In genomic region chr19:45468159-45468651, GRCh38 we compare ENCODE assay signal across 8 cellular contexts. TPM values are rescaled to one million over a fixed set of nuclear protein-coding genes. Genes with fewer than 3 reads are reported as not detected.
A peak's percentile ranks its signal among the peaks of the same experiment; 100 is the strongest.
DNase-seq lines count a peak whose midpoint lies in the region; FAIRE-seq and TF ChIP-seq lines count a peak whose summit lies in the region.

No MANE protein-coding gene starts in this region.

- no peaks in the 10 kb centered on the region for H3K9me3 Mint-ChIP-seq in nephron progenitor cell

- H3K4me3 ChIP-seq in WERI-Rb-1 (ENCODE audit: low read depth, low read length): peak overlapping the region; percentile 61
- H3K4me3 ChIP-seq in effector memory CD4-positive, alpha-beta T cell (ENCODE audit: insufficient read depth, low read depth, low read length, poor library complexity, severe bottlenecking): peak overlapping the region; percentile 91

- TF ChIP-seq CTCF in WERI-Rb-1 (IDR thresholded peaks at IDR 0.05; ENCODE audit: low read depth, low read length): no peak
- TF ChIP-seq CTCF in nephron progenitor cell (IDR thresholded peaks at IDR 0.05): no peak

- H3K36me3 Mint-ChIP-seq in nephron progenitor cell (ENCODE audit: low read depth): no peaks in the 10 kb centered on the region

- DNase-seq in activated T-cell treated with anti-CD3 and anti-CD28 coated beads, Interleukin-2, amount 50 U/mL, for 1 hour: peak; percentile 67
- DNase-seq in activated T-cell treated with anti-CD3 and anti-CD28 coated beads for 4 hours: no peak
- DNase-seq in WERI-Rb-1: peak; percentile 37
- peak in 1 of 3 donors; percentile 52 for DNase-seq in effector memory CD4-positive, alpha-beta T cell
- DNase-seq in nephron progenitor cell: peak; percentile 49
- DNase-seq in H4 (ENCODE audit: low spot score): no peak
- DNase-seq in NCI-H1417 (lab: John Stamatoyannopoulos, UW): no peak
- no peak for DNase-seq in RCC 7860 (ENCODE audit: low spot score)

- H3K4me3 Mint-ChIP-seq in nephron progenitor cell: peak overlapping the region; percentile 87

- H3K27me3 ChIP-seq in WERI-Rb-1 (ENCODE audit: insufficient read depth, low read depth, severe bottlenecking): no peaks in the 10 kb centered on the region
- H3K27me3 ChIP-seq in effector memory CD4-positive, alpha-beta T cell (replicated peaks; ENCODE audit: control insufficient read depth, insufficient read depth, low read length, poor library complexity, severe bottlenecking): no peaks in the 10 kb centered on the region

- no peak for FAIRE-seq in RCC 7860 (lab: Jason Lieb, UNC)

- peak overlapping the region; percentile 80; the same call in 1 of the 2 replicates for H3K27ac ChIP-seq in WERI-Rb-1
- H3K27ac ChIP-seq in effector memory CD4-positive, alpha-beta T cell (ENCODE audit: insufficient read depth, low read length, poor library complexity, severe bottlenecking): peak overlapping the region; percentile 99

- H3K4me1 ChIP-seq in effector memory CD4-positive, alpha-beta T cell (ENCODE audit: control insufficient read depth, insufficient read depth, low read length, poor library complexity, severe bottlenecking): peaks cover 14% of the 10 kb centered on the region

- H3K27ac Mint-ChIP-seq in nephron progenitor cell: peak overlapping the region; percentile 99

- no peaks in the 10 kb centered on the region for H3K9me3 ChIP-seq in WERI-Rb-1 (ENCODE audit: severe bottlenecking)
- no peaks in the 10 kb centered on the region for H3K9me3 ChIP-seq in effector memory CD4-positive, alpha-beta T cell (ENCODE audit: control insufficient read depth, low read length)

- H3K36me3 ChIP-seq in WERI-Rb-1: no peaks in the 10 kb centered on the region
- H3K36me3 ChIP-seq in effector memory CD4-positive, alpha-beta T cell (ENCODE audit: control insufficient read depth, insufficient read depth, low read length): peaks cover 8% of the 10 kb centered on the region

- peaks cover 52% of the 10 kb centered on the region for H3K4me1 Mint-ChIP-seq in nephron progenitor cell

- peaks cover 70% of the 10 kb centered on the region for H3K27me3 Mint-ChIP-seq in nephron progenitor cell (ENCODE audit: low read depth, poor library complexity)

RNA-seq across cellular contexts. Expression of gene FOSB, which starts 0.4 kb away (rescaled TPM):
- 1.2 TPM in 1 of 2 replicates, not detected in the other for total RNA-seq in H4 (2014; rRNA removed; shearing (Covaris generic))

RNA-seq across cellular contexts. Expression of gene RTN2, which starts 28.6 kb away (rescaled TPM):
- total RNA-seq in H4 (2014; rRNA removed; shearing (Covaris generic)): 3.5 and 6.1 TPM in 2 replicates

RNA-seq across cellular contexts. Expression of gene PPM1N, which starts 30.0 kb away (rescaled TPM):
- total RNA-seq in H4 (2014; rRNA removed; shearing (Covaris generic)): 0.21 and 1.1 TPM in 2 replicates

RNA-seq across cellular contexts. Expression of gene VASP, which starts 39.1 kb away (rescaled TPM):
- 29.1 and 43.5 TPM in 2 replicates for total RNA-seq in H4 (2014; rRNA removed; shearing (Covaris generic))

RNA-seq across cellular contexts. Expression of gene ERCC1, which starts 44.5 kb away (rescaled TPM):
- 49.3 and 84.0 TPM in 2 replicates for total RNA-seq in H4 (2014; rRNA removed; shearing (Covaris generic))

Comparison
In these comparisons a context has a peak if more than half of its experiments do, and no peak if none do; other contexts are left out.
1. DNase-seq: peak in activated T-cell treated with anti-CD3 and anti-CD28 coated beads, Interleukin-2, amount 50 U/mL, for 1 hour (single experiment), WERI-Rb-1 (single experiment) and nephron progenitor cell (single experiment); none in activated T-cell treated with anti-CD3 and anti-CD28 coated beads for 4 hours (single experiment), H4 (single experiment), NCI-H1417 (0 of 3) and RCC 7860 (single experiment).